ENCODE assay signal across 8 cellular contexts in genomic region chr15:92914768-92915221, GRCh38. TPM values are rescaled to one million over a fixed set of nuclear protein-coding genes. Genes with fewer than 3 reads are reported as not detected.
A peak's percentile ranks its signal among the peaks of the same experiment; 100 is the strongest.
DNase-seq lines count a peak whose midpoint lies in the region; ATAC-seq and TF ChIP-seq lines count a peak whose summit lies in the region.

No MANE protein-coding gene starts in this region.

- peaks cover 60% of the 10 kb centered on the region for H3K36me3 Mint-ChIP-seq in activated CD4-positive, alpha-beta T cell treated with anti-CD3 and anti-CD28 coated beads for 36 hours (ENCODE audit: low read depth)
- H3K36me3 Mint-ChIP-seq in effector memory CD8-positive, alpha-beta T cell (ENCODE audit: insufficient read depth) = peaks cover 68% of the 10 kb centered on the region

- POLR2A ChIA-PET in activated CD4-positive, alpha-beta T cell treated with anti-CD3 and anti-CD28 coated beads for 36 hours (lab: Charles Lee) = interaction anchor here (0.7 to 3.2 kb wide), 6 partner anchors 8 to 106 kb away, joined by 3 to 28 read pairs (median 16); partner anchors contain the start of gene CHD2

- H3K4me3 ChIP-seq in NB4 (ENCODE audit: low read depth, low read length) = peak overlapping the region; percentile 3

- no peak for DNase-seq in activated CD4-positive, alpha-beta T cell treated with anti-CD3 and anti-CD28 coated beads for 36 hours
- no peak for DNase-seq in activated CD4-positive, alpha-beta T cell treated with anti-CD3 and anti-CD28 coated beads, Interleukin-2, amount 50 U/mL, for 4 hours
- DNase-seq in NB4 (ENCODE audit: low read depth) (peak; percentile 62), sciatic nerve (ENCODE audit: low spot score) (no peak)
- DNase-seq in effector memory CD8-positive, alpha-beta T cell = peak; percentile 10 to 28 (median 17)
- no peak for DNase-seq in activated effector memory CD4-positive, alpha-beta T cell treated with anti-CD3 and anti-CD28 coated beads, Interleukin-2, amount 50 U/mL, for 16 hours

- peaks cover 82% of the 10 kb centered on the region for H3K4me1 Mint-ChIP-seq in activated CD4-positive, alpha-beta T cell treated with anti-CD3 and anti-CD28 coated beads for 36 hours
- peaks cover 57 to 74% of the 10 kb centered on the region in 2 donors for H3K4me1 Mint-ChIP-seq in effector memory CD8-positive, alpha-beta T cell (ENCODE audit: low read depth in 2 of 2)

- CTCF ChIA-PET in activated CD4-positive, alpha-beta T cell treated with anti-CD3 and anti-CD28 coated beads for 36 hours (lab: Charles Lee) = interaction anchor here (0.9 to 6.1 kb wide), 17 partner anchors 10 to 117 kb away, joined by 3 to 87 read pairs (median 5); partner anchors contain the start of gene CHD2

- intact Hi-C loops in activated CD4-positive, alpha-beta T cell treated with anti-CD3 and anti-CD28 coated beads for 36 hours (cut with DNase I, micrococcal nuclease) = loop anchor here (1.0 to 5.0 kb wide), 4 partner anchors 7 to 32 kb away; partner anchors contain the start of gene CHD2 (in 1 of the 2)
- intact Hi-C loops in sciatic nerve (cut with DNase I) = loop anchor here (5.0 kb wide), 1 partner anchor 107 kb away; no protein-coding TSS in a partner anchor

- no peak for TF ChIP-seq POLR2A in NB4 (IDR thresholded peaks at IDR 0.05; ENCODE audit: extremely low read depth, insufficient read length)

- TF ChIP-seq CTCF in NB4 (IDR thresholded peaks at IDR 0.05; ENCODE audit: low read depth, low read length) = no peak

- H3K4me3 Mint-ChIP-seq in activated CD4-positive, alpha-beta T cell treated with anti-CD3 and anti-CD28 coated beads for 36 hours = peak overlapping the region; percentile 78
- peak overlapping the region; percentile 83 to 85 for H3K4me3 Mint-ChIP-seq in effector memory CD8-positive, alpha-beta T cell

- peak overlapping the region; percentile 98 for H3K27ac Mint-ChIP-seq in activated CD4-positive, alpha-beta T cell treated with anti-CD3 and anti-CD28 coated beads for 36 hours
- peak overlapping the region; percentile 99 for H3K27ac Mint-ChIP-seq in effector memory CD8-positive, alpha-beta T cell

- H3K9me3 Mint-ChIP-seq in activated CD4-positive, alpha-beta T cell treated with anti-CD3 and anti-CD28 coated beads for 36 hours (ENCODE audit: low read depth) = no peaks in the 10 kb centered on the region
- H3K9me3 Mint-ChIP-seq in effector memory CD8-positive, alpha-beta T cell = no peaks in the 10 kb centered on the region

- ATAC-seq in activated CD4-positive, alpha-beta T cell treated with anti-CD3 and anti-CD28 coated beads for 36 hours = peak; percentile 72
- peak; percentile 83 for ATAC-seq in effector memory CD8-positive, alpha-beta T cell (replicated peaks)
- ATAC-seq in sciatic nerve = peak; percentile 35
- no peak for ATAC-seq in HG02623 (IDR thresholded peaks at IDR 0.05; ENCODE audit: unreplicated experiment)
- ATAC-seq in HG02970 (IDR thresholded peaks at IDR 0.05; ENCODE audit: low FRiP score, unreplicated experiment) = no peak

- H3K27me3 Mint-ChIP-seq in activated CD4-positive, alpha-beta T cell treated with anti-CD3 and anti-CD28 coated beads for 36 hours = no peaks in the 10 kb centered on the region
- H3K27me3 Mint-ChIP-seq in effector memory CD8-positive, alpha-beta T cell = no peaks in the 10 kb centered on the region

RNA-seq across cellular contexts. Expression of gene CHD2, which starts 14.7 kb away (rescaled TPM):
- total RNA-seq in activated CD4-positive, alpha-beta T cell treated with anti-CD3 and anti-CD28 coated beads for 36 hours = 100 to 1,000 TPM; 118 to 149 TPM
- total RNA-seq in sciatic nerve = 167 TPM

Comparison
In these comparisons a context has a peak if more than half of its experiments do, and no peak if none do; other contexts are left out.
1. ATAC-seq: peak in activated CD4-positive, alpha-beta T cell treated with anti-CD3 and anti-CD28 coated beads for 36 hours (single experiment), effector memory CD8-positive, alpha-beta T cell (single experiment) and sciatic nerve (single experiment); none in HG02623 (single experiment) and HG02970 (single experiment).
2. DNase-seq: peak in NB4 (single experiment) and effector memory CD8-positive, alpha-beta T cell (3 of 3); none in activated CD4-positive, alpha-beta T cell treated with anti-CD3 and anti-CD28 coated beads for 36 hours (single experiment), activated CD4-positive, alpha-beta T cell treated with anti-CD3 and anti-CD28 coated beads, Interleukin-2, amount 50 U/mL, for 4 hours (0 of 2), sciatic nerve (single experiment) and activated effector memory CD4-positive, alpha-beta T cell treated with anti-CD3 and anti-CD28 coated beads, Interleukin-2, amount 50 U/mL, for 16 hours (single experiment).